Comparison of ENCODE assay signal across 8 cellular contexts in the genomic region with DNA sequence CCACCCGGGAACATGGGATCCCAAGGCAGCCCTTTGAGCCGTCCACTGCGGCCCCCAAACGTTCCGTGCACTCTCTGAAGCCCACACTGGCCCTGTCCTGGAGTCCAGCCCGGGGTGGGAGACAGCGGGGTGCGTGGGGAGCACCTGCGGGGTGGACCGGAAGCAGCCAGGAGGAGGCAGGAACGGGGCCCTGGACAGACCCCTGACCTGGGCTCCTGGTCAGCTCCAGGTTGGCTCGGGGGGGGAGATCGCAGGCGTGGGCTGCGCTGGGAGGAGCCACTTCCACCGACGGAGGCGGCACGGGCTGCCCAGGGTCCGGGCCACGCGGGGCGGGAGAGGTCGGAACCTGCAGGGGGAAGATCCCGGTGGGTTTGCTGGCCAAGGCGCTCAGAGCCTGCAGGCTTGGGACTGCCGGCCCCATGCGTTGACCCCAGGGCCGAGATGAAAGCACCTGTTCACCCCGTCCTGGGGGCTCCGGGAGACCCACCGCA. TPM values are rescaled to one million over a fixed set of nuclear protein-coding genes. Genes with fewer than 3 reads are reported as not detected.
A peak's percentile ranks its signal among the peaks of the same experiment; 100 is the strongest.
DNase-seq lines count a peak whose midpoint lies in the region; ATAC-seq and TF ChIP-seq lines count a peak whose summit lies in the region.

No MANE protein-coding gene starts in this region.

- peak overlapping the region; percentile 38 for H3K4me3 Mint-ChIP-seq in chondrocyte (ENCODE audit: unreplicated experiment)
- peak overlapping the region; percentile 84 for H3K4me3 Mint-ChIP-seq in natural killer cell

- H3K4me3 ChIP-seq in DOHH2 (ENCODE audit: low read length), result peak overlapping the region; percentile 78

- H3K36me3 ChIP-seq in DOHH2 (ENCODE audit: control insufficient read depth, low read length), result no peaks in the 10 kb centered on the region

- DNase-seq in chondrocyte (ENCODE audit: low spot score) (peak; percentile 81), natural killer cell (no peak), GM10248 (ENCODE audit: extremely low spot score) (no peak), activated gamma-delta T cell (lab: John Stamatoyannopoulos, UW) (no peak), KG1 (lab: John Stamatoyannopoulos, UW) (no peak), NAMALWA (ENCODE audit: low spot score) (no peak)

- TF ChIP-seq CTCF in DOHH2 (IDR thresholded peaks at IDR 0.05; ENCODE audit: low read depth, low read length, poor library complexity, severe bottlenecking) (no peak), chondrocyte (IDR thresholded peaks at IDR 0.05) (no peak), natural killer cell (IDR thresholded peaks at IDR 0.05) (no peak), GM10248 (IDR thresholded peaks at IDR 0.05; ENCODE audit: control extremely low read depth, extremely low read depth, low read depth, missing control alignments) (no peak)

- POLR2A ChIA-PET in GM10248 (lab: Yijun Ruan, JAX), result no interaction called here

- H3K4me1 Mint-ChIP-seq in chondrocyte (ENCODE audit: low read depth), result peaks cover 3% of the 10 kb centered on the region
- H3K4me1 Mint-ChIP-seq in natural killer cell, result peaks cover 0 to 41% of the 10 kb centered on the region in 2 donors

- H3K9me2 ChIP-seq in DOHH2 (replicated peaks; ENCODE audit: control insufficient read depth, low read length), result no peaks in the 10 kb centered on the region

- H3K4me1 ChIP-seq in DOHH2 (ENCODE audit: control insufficient read depth, low read length), result peaks cover 45% of the 10 kb centered on the region

- peaks cover 13% of the 10 kb centered on the region for H3F3A ChIP-seq in DOHH2 (ENCODE audit: control insufficient read depth, insufficient read depth)

- CTCF ChIA-PET in GM10248 (lab: Yijun Ruan, JAX), result no interaction called here

- H3K9me3 Mint-ChIP-seq in chondrocyte (ENCODE audit: low read depth) (no peaks in the 10 kb centered on the region), natural killer cell (no peaks in the 10 kb centered on the region)

- H3K27ac Mint-ChIP-seq in chondrocyte (ENCODE audit: unreplicated experiment) (no peak overlapping the region), natural killer cell (peak overlapping the region in 1 of 2 donors; percentile 83)

- H3K27ac ChIP-seq in DOHH2 (ENCODE audit: low read depth, low read length), result peak overlapping the region; percentile 51

- H3K4me2 ChIP-seq in DOHH2 (ENCODE audit: low read length), result peak overlapping the region; percentile 78

- H3K9me3 ChIP-seq in DOHH2 (ENCODE audit: control insufficient read depth, insufficient read depth, low read length), result no peaks in the 10 kb centered on the region

- intact Hi-C loops in natural killer cell (cut with micrococcal nuclease), result no loop called here

- H4K20me1 ChIP-seq in DOHH2 (ENCODE audit: control insufficient read depth, insufficient read depth, low read depth, low read length), result no peaks in the 10 kb centered on the region

- H3K36me3 Mint-ChIP-seq in chondrocyte (ENCODE audit: low read depth) (no peaks in the 10 kb centered on the region), natural killer cell (no peaks in the 10 kb centered on the region)

- H3K27me3 Mint-ChIP-seq in chondrocyte (ENCODE audit: low read depth) (no peaks in the 10 kb centered on the region), natural killer cell (ENCODE audit: low read depth in 2 of 2) (no peaks in the 10 kb centered on the region)

- H3K27me3 ChIP-seq in DOHH2 (ENCODE audit: control insufficient read depth, low read length), result no peaks in the 10 kb centered on the region

- peak; percentile 22 for ATAC-seq in HG02981 (IDR thresholded peaks at IDR 0.05; ENCODE audit: unreplicated experiment)
- peak; percentile 23 to 30 (median 25) for ATAC-seq in natural killer cell

- H3K79me2 ChIP-seq in DOHH2 (ENCODE audit: control insufficient read depth, low read length), result peaks cover 17% of the 10 kb centered on the region

RNA-seq across cellular contexts. Expression of gene PLCXD1, which starts 5.7 kb away (rescaled TPM):
- total RNA-seq in chondrocyte (6.8 to 8.0 TPM (median 7.7 TPM) in 3 replicates), natural killer cell (10 to 100 TPM; 16.3 to 20.9 (median 16.6) TPM)

RNA-seq across cellular contexts. Expression of gene GTPBP6, which starts 43.1 kb away (rescaled TPM):
- total RNA-seq in chondrocyte (37.6 to 42.2 TPM (median 42.0 TPM) in 3 replicates), natural killer cell (10 to 100 TPM; 46.9 to 62.8 (median 49.8) TPM)
